Comparison of ENCODE assay signal across 8 cellular contexts in genomic region chr9:74951107-74951720, GRCh38. TPM values are rescaled to one million over a fixed set of nuclear protein-coding genes. Genes with fewer than 3 reads are reported as not detected.
A peak's percentile ranks its signal among the peaks of the same experiment; 100 is the strongest.
DNase-seq lines count a peak whose midpoint lies in the region; ATAC-seq and TF ChIP-seq lines count a peak whose summit lies in the region.

No MANE protein-coding gene starts in this region.

- intact Hi-C loops in cardiac septum (cut with DNase I): no loop called here
- intact Hi-C loops in uterus (cut with DNase I; ENCODE audit: low total_unique reads): loop anchor here (10.0 kb wide), 1 partner anchor 134 kb away; the partner anchor contains the start of genes NMRK1 and OSTF1

- H3K36me3 ChIP-seq in cardiac muscle cell (no peaks in the 10 kb centered on the region), mesendoderm (ENCODE audit: control insufficient read depth, insufficient read depth, low read length) (no peaks in the 10 kb centered on the region), uterus (no peaks in the 10 kb centered on the region)

- H3K4me3 Mint-ChIP-seq in brain: peak overlapping the region; percentile 97 to 99 (median 98)

- H3K79me2 ChIP-seq in mesendoderm (ENCODE audit: control insufficient read depth, insufficient read depth, low read length): no peaks in the 10 kb centered on the region

- no peak overlapping the region for H4K5ac ChIP-seq in mesendoderm (ENCODE audit: low read length)

- no peak overlapping the region for H3K23ac ChIP-seq in mesendoderm (ENCODE audit: low read length)

- ATAC-seq in HG03095 (IDR thresholded peaks at IDR 0.05; ENCODE audit: unreplicated experiment): no peak

- H2AK5ac ChIP-seq in mesendoderm (ENCODE audit: low read length): no peak overlapping the region

- H3K27ac Mint-ChIP-seq in brain: peak overlapping the region; percentile 95 to 98 (median 97)

- H4K8ac ChIP-seq in mesendoderm (ENCODE audit: low read depth, low read length): no peak overlapping the region

- H3K18ac ChIP-seq in mesendoderm (ENCODE audit: low read length): no peak overlapping the region

- H2BK5ac ChIP-seq in mesendoderm (ENCODE audit: low read length): peak overlapping the region; percentile 18

- H3K27me3 ChIP-seq in cardiac muscle cell (no peaks in the 10 kb centered on the region), mesendoderm (ENCODE audit: insufficient read depth, low read length, poor library complexity) (no peaks in the 10 kb centered on the region), uterus (no peaks in the 10 kb centered on the region)

- H3K9me3 Mint-ChIP-seq in brain: no peaks in the 10 kb centered on the region

- WGBS in mesendoderm (ENCODE audit: extremely low coverage, insufficient coverage, low lambda C conversion rate): no CpG with 5 or more reads among the region's 21 CpGs

- H3K9ac ChIP-seq in mesendoderm (ENCODE audit: low read length): peak overlapping the region; percentile 83

- H3K27ac ChIP-seq in cardiac muscle cell (peak overlapping the region; percentile 86), mesendoderm (ENCODE audit: low read depth, low read length) (no peak overlapping the region), uterus (peak overlapping the region; percentile 97 to 98)

- H3K27me3 Mint-ChIP-seq in brain: peaks cover 12% of the 10 kb centered on the region

- H3K56ac ChIP-seq in mesendoderm (ENCODE audit: low read length): peak overlapping the region; percentile 97

- H3K9me3 ChIP-seq in cardiac muscle cell (ENCODE audit: low read depth): no peaks in the 10 kb centered on the region
- no peaks in the 10 kb centered on the region for H3K9me3 ChIP-seq in uterus

- TF ChIP-seq CTCF in cardiac muscle cell (IDR thresholded peaks at IDR 0.05; ENCODE audit: low read depth, low read length) (no peak), brain (conservative IDR thresholded peaks at IDR 0.05) (no peak), uterus (IDR thresholded peaks at IDR 0.05) (no peak)

- H3K79me1 ChIP-seq in mesendoderm (ENCODE audit: low read length): no peaks in the 10 kb centered on the region

- peaks cover 51% of the 10 kb centered on the region for H3K4me1 Mint-ChIP-seq in brain

- DNase-seq in cardiac muscle cell (ENCODE audit: low read depth in 1 of 2, low spot score in 1 of 2): no peak
- no peak for DNase-seq in cardiac septum (ENCODE audit: low spot score)
- no peak for DNase-seq in mesendoderm
- DNase-seq in uterus: no peak
- DNase-seq in T1000 (lab: John Stamatoyannopoulos, UW): no peak
- no peak for DNase-seq in NCI-H345 treated with DMSO at 0.1 percent for 48 hours (lab: John Stamatoyannopoulos, UW; ENCODE audit: unreplicated experiment)

- H3K4me3 ChIP-seq in cardiac muscle cell (peak overlapping the region; percentile 89), mesendoderm (ENCODE audit: low read length) (peak overlapping the region; percentile 75), uterus (peak overlapping the region; percentile 67 to 79)

- H3K4me1 ChIP-seq in cardiac muscle cell (ENCODE audit: low read depth) (no peaks in the 10 kb centered on the region), mesendoderm (ENCODE audit: control insufficient read depth, low read depth, low read length) (peaks cover 2% of the 10 kb centered on the region), uterus (no peaks in the 10 kb centered on the region)

- no peak overlapping the region for H3K4ac ChIP-seq in mesendoderm (ENCODE audit: low read depth, low read length)

- no peak overlapping the region for H2BK120ac ChIP-seq in mesendoderm (ENCODE audit: low read depth, low read length)

- TF ChIP-seq POLR2A in uterus (IDR thresholded peaks at IDR 0.05): no peak

- peak overlapping the region; percentile 68 for H3K4me2 ChIP-seq in mesendoderm (ENCODE audit: low read length)

- H3K36me3 Mint-ChIP-seq in brain: peaks cover 4% of the 10 kb centered on the region

- H2BK15ac ChIP-seq in mesendoderm (replicated peaks; ENCODE audit: low read depth): no peak overlapping the region

RNA-seq across cellular contexts. Expression of gene C9orf40, which starts 1.5 kb away (rescaled TPM):
- total RNA-seq in cardiac muscle cell (7.8 and 12.0 TPM in 2 replicates), cardiac septum (1.9 TPM), uterus (10 to 100 TPM in 1 of 4 donors, 1 to 10 TPM in 3; 2.8 to 17.6 (median 5.6) TPM)
- polyA plus RNA-seq in cardiac muscle cell (8.9 and 14.8 TPM in 2 replicates), brain (ENCODE audit: insufficient read depth, low read depth, low replicate concordance) (16.0 TPM)
- 10.4 TPM for polyA plus RNA-seq in mesendoderm (2013, experiment 1 of 2)
- polyA plus RNA-seq in mesendoderm (2013, experiment 2 of 2): 10.6 TPM
